In genomic region chr12:108724054-108724889, GRCh38 we compare ENCODE assay signal across 8 cellular contexts. TPM values are rescaled to one million over a fixed set of nuclear protein-coding genes. Genes with fewer than 3 reads are reported as not detected.
DNase-seq lines count a peak whose midpoint lies in the region; ATAC-seq, FAIRE-seq and TF ChIP-seq lines count a peak whose summit lies in the region.

No MANE protein-coding gene starts in this region.

- H3K56ac ChIP-seq in H9 (ENCODE audit: insufficient read length, low read depth, low read length), result no peak overlapping the region

- H3K27ac ChIP-seq in H9 (ENCODE audit: insufficient read length, low read depth, low read length), result no peak overlapping the region
- H3K27ac ChIP-seq in gastrocnemius medialis, result peak overlapping the region; percentile 85 to 100 (median 98)
- H3K27ac ChIP-seq in dorsolateral prefrontal cortex, result peak overlapping the region in 17 of 59 donors; percentile 1 to 72 (median 21)
- no peak overlapping the region for H3K27ac ChIP-seq in RWPE1

- peak; percentile 61 for FAIRE-seq in RCC 7860 (lab: Jason Lieb, UNC)

- H3K27me3 Mint-ChIP-seq in H9 (ENCODE audit: low read depth), result no peaks in the 10 kb centered on the region

- no peak overlapping the region for H3K4me2 ChIP-seq in H9 (ENCODE audit: insufficient read depth, insufficient read length, low read length)

- peak overlapping the region in 1 of 3 experiments; percentile 77; a peak in 2 of 7 replicates for H3K27ac Mint-ChIP-seq in H9

- no peak overlapping the region for H3K18ac ChIP-seq in H9 (ENCODE audit: insufficient read length, low read depth, low read length)

- peaks cover 4% of the 10 kb centered on the region for H3K79me1 ChIP-seq in H9 (ENCODE audit: insufficient read depth, low read depth, low read length, poor library complexity, severe bottlenecking)

- H3K23me2 ChIP-seq in H9 (ENCODE audit: insufficient read length, low read depth, low read length, poor library complexity, severe bottlenecking), result no peaks in the 10 kb centered on the region

- H4K8ac ChIP-seq in H9 (replicated peaks; ENCODE audit: insufficient read length, low read depth, low read length), result no peak overlapping the region

- no peak overlapping the region for H2BK20ac ChIP-seq in H9 (ENCODE audit: low read depth, low read length, poor library complexity, severe bottlenecking)

- no peak overlapping the region for H3K9ac ChIP-seq in H9 (ENCODE audit: extremely low read depth, insufficient read length, low read length)

- no peaks in the 10 kb centered on the region for H3K9me3 Mint-ChIP-seq in H9

- no peaks in the 10 kb centered on the region for H3K27me3 ChIP-seq in H9 (ENCODE audit: insufficient read depth, low read length)
- H3K27me3 ChIP-seq in gastrocnemius medialis, result no peaks in the 10 kb centered on the region
- no peaks in the 10 kb centered on the region for H3K27me3 ChIP-seq in dorsolateral prefrontal cortex

- POLR2A ChIA-PET in RWPE1 (lab: Yijun Ruan, JAX; ENCODE audit: low non-redundant PET), result no interaction called here

- no peak overlapping the region for H2BK120ac ChIP-seq in H9 (ENCODE audit: low read depth, low read length, poor library complexity, severe bottlenecking)

- no peak overlapping the region for H3K23ac ChIP-seq in H9 (ENCODE audit: insufficient read length, low read depth, low read length)

- in situ Hi-C loops in gastrocnemius medialis (cut with MboI; ENCODE audit: low sequenced_read_pairs in 4 of 4), result loop anchor here in 1 of 4 donors (10.0 kb wide), 1 partner anchor 59 kb away; no protein-coding TSS in a partner anchor

- no peak for ATAC-seq in gastrocnemius medialis
- ATAC-seq in HG02642 (IDR thresholded peaks at IDR 0.05; ENCODE audit: poor library complexity, unreplicated experiment), result no peak

- no CpG with 5 or more reads among the region's 3 CpGs for WGBS in H9 (ENCODE audit: extremely low coverage, insufficient read length, low lambda C conversion rate)

- TF ChIP-seq CTCF in H9 (conservative IDR thresholded peaks at IDR 0.05) (no peak), fibroblast of mammary gland (conservative IDR thresholded peaks at IDR 0.05; ENCODE audit: control insufficient read depth, insufficient read depth, low read depth, low read length) (no peak), gastrocnemius medialis (IDR thresholded peaks at IDR 0.05 in 4 of 5, conservative IDR thresholded peaks at IDR 0.05 in 1 of 5) (no peak), dorsolateral prefrontal cortex (IDR thresholded peaks at IDR 0.05 in 54 of 56, conservative IDR thresholded peaks at IDR 0.05 in 2 of 56; ENCODE audit: low read depth in 1 of 56, partially characterized antibody in 56 of 56) (no peak), RWPE1 (conservative IDR thresholded peaks at IDR 0.05; ENCODE audit: low read depth) (no peak)

- H3K14ac ChIP-seq in H9 (ENCODE audit: insufficient read depth, low read length), result no peak overlapping the region

- no peak overlapping the region for H3K4me3 ChIP-seq in fibroblast of mammary gland (ENCODE audit: control insufficient read depth, low read depth, low read length)
- H3K4me3 ChIP-seq in gastrocnemius medialis, result peak overlapping the region in 1 of 4 donors; percentile 3
- no peak overlapping the region for H3K4me3 ChIP-seq in dorsolateral prefrontal cortex

- peak in 1 of 2 donors; percentile 40 for TF ChIP-seq POLR2A in gastrocnemius medialis (IDR thresholded peaks at IDR 0.05)

- no peaks in the 10 kb centered on the region for H3K9me3 ChIP-seq in H9 (ENCODE audit: control insufficient read depth, low read depth, low read length)
- H3K9me3 ChIP-seq in gastrocnemius medialis, result no peaks in the 10 kb centered on the region

- no peak overlapping the region for H3T11ph ChIP-seq in H9 (ENCODE audit: low read length)

- H4K91ac ChIP-seq in H9 (ENCODE audit: insufficient read length, low read depth, low read length), result no peak overlapping the region

- H3K4me1 ChIP-seq in H9 (ENCODE audit: insufficient read depth, low read length) (peaks cover 6% of the 10 kb centered on the region), gastrocnemius medialis (peaks cover 79 to 85% of the 10 kb centered on the region in 2 donors)

- CTCF ChIA-PET in RWPE1 (lab: Yijun Ruan, JAX), result interaction anchor here (0.6 to 1.6 kb wide), 2 partner anchors 60 to 487 kb away, joined by 6 to 7 read pairs; no protein-coding TSS in a partner anchor

- H2BK15ac ChIP-seq in H9 (ENCODE audit: low read depth, low read length), result no peak overlapping the region

- peaks cover 56 to 61% of the 10 kb centered on the region in 2 experiments for H3K4me1 Mint-ChIP-seq in H9

- H3K79me2 ChIP-seq in H9 (ENCODE audit: insufficient read depth, low read length), result peaks cover 34% of the 10 kb centered on the region

- no peak overlapping the region for H3K4me3 Mint-ChIP-seq in H9

- no peak overlapping the region for H2AK5ac ChIP-seq in H9 (ENCODE audit: insufficient read length, low read length)

- no peak overlapping the region for H2AFZ ChIP-seq in H9 (ENCODE audit: low read length)

- H4K5ac ChIP-seq in H9 (ENCODE audit: insufficient read length, low read depth, low read length), result no peak overlapping the region

- H2BK12ac ChIP-seq in H9 (ENCODE audit: insufficient read length, low read depth, low read length), result no peak overlapping the region

- no peak overlapping the region for H3K4ac ChIP-seq in H9 (ENCODE audit: low read depth, low read length)

- H4K20me1 ChIP-seq in H9 (ENCODE audit: control insufficient read depth, insufficient read depth, insufficient read length), result no peaks in the 10 kb centered on the region

- DNase-seq in H9 (peak; percentile 20), RCC 7860 (ENCODE audit: low spot score) (peak; percentile 58), fibroblast of mammary gland (ENCODE audit: low read depth) (peak; percentile 69), gastrocnemius medialis (no peak), dorsolateral prefrontal cortex (no peak), RWPE1 (ENCODE audit: low spot score) (no peak)
- DNase-seq in activated CD4-positive, alpha-beta T cell treated with anti-CD3 and anti-CD28 coated beads for 4 hours, result no peak

- intact Hi-C loops in gastrocnemius medialis (cut with DNase I; ENCODE audit: low total_unique reads) (no loop called here), dorsolateral prefrontal cortex (cut with DNase I) (no loop called here)

- no peaks in the 10 kb centered on the region for H3K36me3 ChIP-seq in gastrocnemius medialis

- H3K36me3 Mint-ChIP-seq in H9 (ENCODE audit: insufficient read depth in 1 of 3, low read depth in 3 of 3), result no peaks in the 10 kb centered on the region

- no peak overlapping the region for H2BK5ac ChIP-seq in H9 (ENCODE audit: insufficient read length, low read length)

RNA-seq across cellular contexts. Expression of gene CORO1C, which starts 7.0 kb away (rescaled TPM):
- total RNA-seq in H9 (2021), result 154 and 164 TPM in 2 replicates
- 10 to 100 TPM; 24.7 to 47.6 (median 30.9) TPM for total RNA-seq in gastrocnemius medialis
- 100 to 1,000 TPM in 112 of 120 experiments, 10 to 100 TPM in 8; 87.2 to 202 (median 122) TPM for total RNA-seq in dorsolateral prefrontal cortex

Comparison
In these comparisons a context has a peak if more than half of its experiments do, and no peak if none do; other contexts are left out.
1. DNase-seq: peak in H9 (single experiment), RCC 7860 (single experiment) and fibroblast of mammary gland (single experiment); none in gastrocnemius medialis (0 of 2), dorsolateral prefrontal cortex (0 of 10), activated CD4-positive, alpha-beta T cell treated with anti-CD3 and anti-CD28 coated beads for 4 hours (0 of 2) and RWPE1 (single experiment).
2. H3K27ac ChIP-seq: peak in gastrocnemius medialis (4 of 4); none in H9 (single experiment) and RWPE1 (single experiment).